18 cellular contexts compared by ENCODE assay signal in genomic region chr11:76212086-76213035, GRCh38. TPM values are rescaled to one million over a fixed set of nuclear protein-coding genes. Genes with fewer than 3 reads are reported as not detected.
DNase-seq lines count a peak whose midpoint lies in the region; ATAC-seq and TF ChIP-seq lines count a peak whose summit lies in the region.
"Had no signal": no experiment of that assay in that cellular context is flagged by ENCODE, and none has a peak within 500 bp of the region (broad histone marks: within the 10 kb centered on the region; RNA-seq: fewer than 3 reads in every experiment).

No MANE protein-coding gene starts in this region.

- H3K27ac Mint-ChIP-seq in CD8-positive, alpha-beta memory T cell = peak overlapping the region in 1 of 8 donors; percentile 14
- no peak overlapping the region for H3K27ac Mint-ChIP-seq in activated CD4-positive, alpha-beta T cell treated with anti-CD3 and anti-CD28 coated beads, Interleukin-2, amount 10 ng/mL, durations not matched to agents 24 days and 14 days

- TF ChIP-seq CTCF in lower lobe of right lung (IDR thresholded peaks at IDR 0.05) = no peak

- peaks cover 12% of the 10 kb centered on the region for H3K27me3 ChIP-seq in CD8-positive, alpha-beta memory T cell (ENCODE audit: insufficient read depth, low read length, poor library complexity, severe bottlenecking)
- peaks cover 40% of the 10 kb centered on the region for H3K27me3 ChIP-seq in lower lobe of right lung (ENCODE audit: low read depth)

- no peaks in the 10 kb centered on the region for H3K9me3 Mint-ChIP-seq in CD8-positive, alpha-beta memory T cell
- H3K9me3 Mint-ChIP-seq in activated CD4-positive, alpha-beta T cell treated with anti-CD3 and anti-CD28 coated beads, Interleukin-2, amount 10 ng/mL, durations not matched to agents 24 days and 14 days = no peaks in the 10 kb centered on the region

- peaks cover 9% of the 10 kb centered on the region for H3K4me1 ChIP-seq in CD8-positive, alpha-beta memory T cell (ENCODE audit: insufficient read depth, low read length)
- peaks cover 34% of the 10 kb centered on the region for H3K4me1 ChIP-seq in lower lobe of right lung

- ATAC-seq in lower lobe of right lung = no peak
- no peak for ATAC-seq in GM21529 (IDR thresholded peaks at IDR 0.05; ENCODE audit: unreplicated experiment)
- ATAC-seq: PC-3 had no signal

- H3K9me3 ChIP-seq in CD8-positive, alpha-beta memory T cell (ENCODE audit: low read length) = no peaks in the 10 kb centered on the region
- no peaks in the 10 kb centered on the region for H3K9me3 ChIP-seq in lower lobe of right lung

- no peaks in the 10 kb centered on the region for H3K36me3 Mint-ChIP-seq in CD8-positive, alpha-beta memory T cell
- no peaks in the 10 kb centered on the region for H3K36me3 Mint-ChIP-seq in activated CD4-positive, alpha-beta T cell treated with anti-CD3 and anti-CD28 coated beads, Interleukin-2, amount 10 ng/mL, durations not matched to agents 24 days and 14 days (ENCODE audit: low read depth)

- H3K27ac ChIP-seq in CD8-positive, alpha-beta memory T cell (ENCODE audit: low read depth, low read length) = no peak overlapping the region
- H3K27ac ChIP-seq in lower lobe of right lung = no peak overlapping the region
- H3K27ac ChIP-seq: C4-2B, SK-N-MC had no signal

- peak overlapping the region in 5 of 7 donors; percentile 15 to 88 (median 75) for H3K4me3 Mint-ChIP-seq in CD8-positive, alpha-beta memory T cell
- H3K4me3 Mint-ChIP-seq in activated CD4-positive, alpha-beta T cell treated with anti-CD3 and anti-CD28 coated beads, Interleukin-2, amount 10 ng/mL, durations not matched to agents 24 days and 14 days = no peak overlapping the region

- H3K4me3 ChIP-seq in CD8-positive, alpha-beta memory T cell (ENCODE audit: low read length) = no peak overlapping the region
- no peak overlapping the region for H3K4me3 ChIP-seq in lower lobe of right lung
- H3K4me3 ChIP-seq: SK-N-MC had no signal

- POLR2A ChIA-PET in CD8-positive, alpha-beta memory T cell (lab: Charles Lee) = interaction anchor here (1.3 kb wide), 1 partner anchor 22 kb away, joined by 4 read pairs; no protein-coding TSS in a partner anchor

- intact Hi-C loops in lower lobe of right lung (cut with DNase I) = loop anchor here (10.0 kb wide), 1 partner anchor 102 kb away; no protein-coding TSS in a partner anchor
- intact Hi-C loops in activated CD4-positive, alpha-beta T cell treated with anti-CD3 and anti-CD28 coated beads, Interleukin-2, amount 10 ng/mL, durations not matched to agents 24 days and 14 days (cut with micrococcal nuclease) = no loop called here

- H3K36me3 ChIP-seq in CD8-positive, alpha-beta memory T cell (ENCODE audit: insufficient read depth, low read length) = no peaks in the 10 kb centered on the region
- no peaks in the 10 kb centered on the region for H3K36me3 ChIP-seq in lower lobe of right lung

- peaks cover 9 to 13% of the 10 kb centered on the region in 2 donors for H3K27me3 Mint-ChIP-seq in CD8-positive, alpha-beta memory T cell
- H3K27me3 Mint-ChIP-seq in activated CD4-positive, alpha-beta T cell treated with anti-CD3 and anti-CD28 coated beads, Interleukin-2, amount 10 ng/mL, durations not matched to agents 24 days and 14 days = peaks cover 33% of the 10 kb centered on the region

- DNase-seq in NCI-H2029 (lab: John Stamatoyannopoulos, UW) = peak; percentile 9
- no peak for DNase-seq in NCI-H2029 treated with DMSO at 0.1 percent for 48 hours (lab: John Stamatoyannopoulos, UW)
- no peak for DNase-seq in CD8-positive, alpha-beta memory T cell
- peak; percentile 58 for DNase-seq in OCI-M1 (lab: John Stamatoyannopoulos, UW)
- DNase-seq in lower lobe of right lung = peak; percentile 19
- no peak for DNase-seq in A172 (ENCODE audit: low spot score)
- no peak for DNase-seq in activated CD4-positive, alpha-beta T cell treated with anti-CD3 and anti-CD28 coated beads, Interleukin-2, amount 10 ng/mL, durations not matched to agents 24 days and 14 days
- DNase-seq: 8988T, DMS79 treated with DMSO at 0.1 percent for 48 hours, Karpas-422, NCI-H1417 treated with DMSO at 0.1 percent for 48 hours, NCI-H2081, NCI-H524, PC-3 had no signal

- CTCF ChIA-PET in CD8-positive, alpha-beta memory T cell (lab: Charles Lee) = interaction anchor here (8.9 kb wide), 1 partner anchor 105 kb away, joined by 303 read pairs; no protein-coding TSS in a partner anchor

- peaks cover 4 to 20% (median 6%) of the 10 kb centered on the region in 3 donors for H3K4me1 Mint-ChIP-seq in CD8-positive, alpha-beta memory T cell
- peaks cover 3% of the 10 kb centered on the region for H3K4me1 Mint-ChIP-seq in activated CD4-positive, alpha-beta T cell treated with anti-CD3 and anti-CD28 coated beads, Interleukin-2, amount 10 ng/mL, durations not matched to agents 24 days and 14 days

RNA-seq across cellular contexts. Expression of gene WNT11, which starts 6.1 kb away (rescaled TPM):
- under 1 TPM in 1 of 2 experiments, not detected in 1; 0.28 TPM for total RNA-seq in CD8-positive, alpha-beta memory T cell
- 1.2 TPM for polyA plus RNA-seq in CD8-positive, alpha-beta memory T cell
- total RNA-seq in lower lobe of right lung = 9.2 TPM
- total RNA-seq in A172 (2014; rRNA removed; shearing (Covaris generic)) = 0.98 and 2.6 TPM in 2 replicates
- total RNA-seq in activated CD4-positive, alpha-beta T cell treated with anti-CD3 and anti-CD28 coated beads, Interleukin-2, amount 10 ng/mL, durations not matched to agents 24 days and 14 days = 0.69 and 1.2 TPM in 2 replicates
- total RNA-seq: H4 had no signal

Comparison
In these comparisons a context has a peak if more than half of its experiments do, and no peak if none do; other contexts are left out.
1. DNase-seq: peak in NCI-H2029 (single experiment), OCI-M1 (single experiment) and lower lobe of right lung (single experiment); none in NCI-H2029 treated with DMSO at 0.1 percent for 48 hours (single experiment), CD8-positive, alpha-beta memory T cell (0 of 5), A172 (single experiment) and activated CD4-positive, alpha-beta T cell treated with anti-CD3 and anti-CD28 coated beads, Interleukin-2, amount 10 ng/mL, durations not matched to agents 24 days and 14 days (single experiment).